Comparison of ENCODE assay signal across 15 cellular contexts in the genomic region with DNA sequence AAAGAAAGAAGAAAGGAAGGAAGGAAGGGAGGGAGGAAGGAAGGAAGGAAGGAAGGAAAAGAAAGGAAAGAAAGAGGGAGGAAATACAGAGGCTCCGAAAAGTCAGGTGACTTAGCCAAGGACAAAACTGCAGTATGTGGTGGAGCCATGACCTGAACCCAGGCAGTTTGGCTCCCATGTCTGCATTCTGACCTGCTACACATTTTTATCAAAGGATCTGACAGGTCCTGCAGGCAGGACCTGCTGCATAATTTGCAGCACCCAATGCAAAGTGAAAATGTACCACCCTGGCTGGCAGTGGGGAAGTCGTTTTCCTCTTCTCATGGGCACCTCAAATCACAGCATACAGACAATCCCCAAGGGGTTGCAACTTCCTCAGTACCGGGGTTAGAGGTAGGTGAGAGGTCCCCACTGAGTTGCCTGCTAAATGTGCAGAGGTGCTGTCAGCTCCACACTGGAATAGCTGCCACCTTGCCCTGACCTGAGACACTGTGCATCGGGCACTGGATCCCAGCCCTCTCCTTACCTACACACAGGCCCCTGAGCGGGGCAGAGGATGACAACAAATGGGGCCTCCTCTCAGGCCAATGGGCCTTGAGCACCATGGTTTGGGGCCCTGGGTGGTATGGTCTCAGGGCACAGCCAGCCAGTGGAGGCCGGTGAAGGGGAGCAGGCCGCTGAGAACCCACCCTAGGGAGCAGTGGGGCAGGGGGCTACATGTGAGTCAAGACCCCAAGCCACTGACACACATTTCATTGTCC.
DNase-seq lines count a peak whose midpoint lies in the region; ATAC-seq and TF ChIP-seq lines count a peak whose summit lies in the region.
"Had no signal": no experiment of that assay in that cellular context is flagged by ENCODE, and none has a peak within 500 bp of the region (broad histone marks: within the 10 kb centered on the region; RNA-seq: fewer than 3 reads in every experiment).

No MANE protein-coding gene starts in this region.

- TF ChIP-seq CTCF in OCI-LY7 (conservative IDR thresholded peaks at IDR 0.05; ENCODE audit: low read length) (no peak), smooth muscle cell (IDR thresholded peaks at IDR 0.05; ENCODE audit: borderline replicate concordance, insufficient read depth, poor library complexity, severe bottlenecking) (no peak)

- H3K9me2 ChIP-seq in OCI-LY7 (ENCODE audit: insufficient read depth, low read length) = no peaks in the 10 kb centered on the region

- intact Hi-C loops in OCI-LY7 (cut with micrococcal nuclease; ENCODE audit: unreplicated experiment) = no loop called here

- H3K36me3 Mint-ChIP-seq in stimulated activated effector memory CD8-positive, alpha-beta T cell treated with anti-CD3 and anti-CD28 coated beads, Interleukin-12 subunit alpha, Interleukin-12 subunit beta, amount 100 ng/mL, for 72 hours = no peaks in the 10 kb centered on the region

- 75% methylated on average over 7 of the region's 7 CpGs for WGBS in smooth muscle cell (ENCODE audit: low lambda C conversion rate)

- H3K9ac ChIP-seq in BLaER1 = no peak overlapping the region
- H3K9ac ChIP-seq in smooth muscle cell (ENCODE audit: low read depth) = no peak overlapping the region

- peaks cover 27% of the 10 kb centered on the region for H3K4me1 ChIP-seq in BLaER1
- peaks cover 11% of the 10 kb centered on the region for H3K4me1 ChIP-seq in OCI-LY7 (ENCODE audit: insufficient read depth, low read length, poor library complexity, severe bottlenecking)
- H3K4me1 ChIP-seq in smooth muscle cell (ENCODE audit: low read depth) = no peaks in the 10 kb centered on the region

- H4K20me1 ChIP-seq in BLaER1 (no peaks in the 10 kb centered on the region), OCI-LY7 (ENCODE audit: insufficient read depth, low read length) (no peaks in the 10 kb centered on the region), smooth muscle cell (ENCODE audit: low read depth) (no peaks in the 10 kb centered on the region)

- DNase-seq in OCI-LY7 (ENCODE audit: low spot score) = peak; percentile 62
- no peak for DNase-seq in stimulated activated effector memory CD8-positive, alpha-beta T cell treated with anti-CD3 and anti-CD28 coated beads, Interleukin-12 subunit alpha, Interleukin-12 subunit beta, amount 100 ng/mL, for 72 hours (ENCODE audit: low spot score in 2 of 2)
- no peak for DNase-seq in smooth muscle cell (lab: John Stamatoyannopoulos, UW; ENCODE audit: unreplicated experiment)
- DNase-seq in NCI-H2107 (lab: John Stamatoyannopoulos, UW) = no peak
- no peak for DNase-seq in NCI-H526 treated with DMSO at 0.1 percent for 48 hours (lab: John Stamatoyannopoulos, UW)
- DNase-seq: Caco-2, HFFc6, MV-4-11, NCI-H1436 treated with DMSO at 0.1 percent for 48 hours, NCI-H345, NCI-H748 treated with DMSO at 0.1 percent for 48 hours, SHP77 treated with DMSO at 0.1 percent for 48 hours had no signal

- H3K79me2 ChIP-seq in OCI-LY7 (ENCODE audit: insufficient read depth, low read depth, low read length) (no peaks in the 10 kb centered on the region), smooth muscle cell (ENCODE audit: low read depth) (no peaks in the 10 kb centered on the region)

- POLR2A ChIA-PET in OCI-LY7 (lab: Charles Lee) = interaction anchor here (1.0 kb wide), 1 partner anchor 131 kb away, joined by 3 read pairs; no protein-coding TSS in a partner anchor

- H3K4me3 ChIP-seq in BLaER1 (no peak overlapping the region), OCI-LY7 (ENCODE audit: low read depth, low read length, poor library complexity, severe bottlenecking) (no peak overlapping the region), smooth muscle cell (no peak overlapping the region)

- CTCF ChIA-PET in OCI-LY7 (lab: Charles Lee; ENCODE audit: unreplicated experiment) = no interaction called here

- H3F3A ChIP-seq in smooth muscle cell (ENCODE audit: low read depth) = no peaks in the 10 kb centered on the region

- BruUV-seq in OCI-LY7 (replicated peaks; lab: Mats Ljungman, UMichigan) = no TSS peak

- no peaks in the 10 kb centered on the region for H3K9me3 ChIP-seq in BLaER1
- no peaks in the 10 kb centered on the region for H3K9me3 ChIP-seq in OCI-LY7 (ENCODE audit: low read length)
- H3K9me3 ChIP-seq in smooth muscle cell (replicated peaks; ENCODE audit: low read depth) = no peaks in the 10 kb centered on the region
- H3K9me3 ChIP-seq: Caco-2 had no signal

- H3K27me3 ChIP-seq in BLaER1 (no peaks in the 10 kb centered on the region), smooth muscle cell (ENCODE audit: low read depth) (peaks cover 12% of the 10 kb centered on the region)

- peak; percentile 38 for ATAC-seq in GM21786 (IDR thresholded peaks at IDR 0.05; ENCODE audit: unreplicated experiment)
- peak; percentile 38 for ATAC-seq in stimulated activated effector memory CD8-positive, alpha-beta T cell treated with anti-CD3 and anti-CD28 coated beads, Interleukin-12 subunit alpha, Interleukin-12 subunit beta, amount 100 ng/mL, for 72 hours
- ATAC-seq in GM21529 (IDR thresholded peaks at IDR 0.05; ENCODE audit: unreplicated experiment) = no peak

- H3K4me2 ChIP-seq in BLaER1 (peak overlapping the region; percentile 61), OCI-LY7 (ENCODE audit: low read length) (no peak overlapping the region; the same call in 1 of the 2 replicates), smooth muscle cell (no peak overlapping the region)

- no peak overlapping the region for H3K27ac ChIP-seq in BLaER1
- no peak overlapping the region for H3K27ac ChIP-seq in OCI-LY7 (ENCODE audit: low read depth, low read length, poor library complexity, severe bottlenecking)
- H3K27ac ChIP-seq in smooth muscle cell (ENCODE audit: low read depth) = no peak overlapping the region

- no peak overlapping the region for H3K27ac Mint-ChIP-seq in stimulated activated effector memory CD8-positive, alpha-beta T cell treated with anti-CD3 and anti-CD28 coated beads, Interleukin-12 subunit alpha, Interleukin-12 subunit beta, amount 100 ng/mL, for 72 hours
- H3K27ac Mint-ChIP-seq: HFFc6 had no signal

- H2AFZ ChIP-seq in OCI-LY7 (ENCODE audit: low read length) = no peak overlapping the region
- H2AFZ ChIP-seq in smooth muscle cell (ENCODE audit: low read depth) = no peak overlapping the region

- H3K4me1 Mint-ChIP-seq in stimulated activated effector memory CD8-positive, alpha-beta T cell treated with anti-CD3 and anti-CD28 coated beads, Interleukin-12 subunit alpha, Interleukin-12 subunit beta, amount 100 ng/mL, for 72 hours = no peaks in the 10 kb centered on the region

- no peaks in the 10 kb centered on the region for H3K9me3 Mint-ChIP-seq in stimulated activated effector memory CD8-positive, alpha-beta T cell treated with anti-CD3 and anti-CD28 coated beads, Interleukin-12 subunit alpha, Interleukin-12 subunit beta, amount 100 ng/mL, for 72 hours
- H3K9me3 Mint-ChIP-seq: HFFc6 had no signal

- no peak overlapping the region for H3K4me3 Mint-ChIP-seq in stimulated activated effector memory CD8-positive, alpha-beta T cell treated with anti-CD3 and anti-CD28 coated beads, Interleukin-12 subunit alpha, Interleukin-12 subunit beta, amount 100 ng/mL, for 72 hours
- H3K4me3 Mint-ChIP-seq: HFFc6 had no signal

- H3K36me3 ChIP-seq in BLaER1 = no peaks in the 10 kb centered on the region
- H3K36me3 ChIP-seq in OCI-LY7 (ENCODE audit: insufficient read depth, low read length) = no peaks in the 10 kb centered on the region
- H3K36me3 ChIP-seq in smooth muscle cell (ENCODE audit: low read depth) = no peaks in the 10 kb centered on the region
